In genomic region chr14:61321385-61322010, GRCh38 we compare ENCODE assay signal across 8 cellular contexts. TPM values are rescaled to one million over a fixed set of nuclear protein-coding genes. Genes with fewer than 3 reads are reported as not detected.
DNase-seq lines count a peak whose midpoint lies in the region; ATAC-seq lines count a peak whose summit lies in the region.

Gene PRKCH (plus strand): TSS chr14:61321579. CDS start chr14:61322102, 523 bp downstream.

- H2AK5ac ChIP-seq in mesendoderm (ENCODE audit: low read length): no peak within 1 kb of the TSS

- CTCF ChIA-PET in activated CD4-positive, alpha-beta memory T cell treated with anti-CD3 and anti-CD28 coated beads, Interleukin-2, amount 10 ng/mL, durations not matched to agents 7 days and 5 days (lab: Charles Lee): interaction anchor here (0.6 to 4.1 kb wide), 6 partner anchors 9 to 134 kb away, joined by 3 to 54 read pairs (median 6); no protein-coding TSS in a partner anchor

- no peak within 1 kb of the TSS for H2BK15ac ChIP-seq in mesendoderm (replicated peaks; ENCODE audit: low read depth)

- peak; percentile 50 for DNase-seq in GDM1 (lab: John Stamatoyannopoulos, UW)
- peak; percentile 35 for DNase-seq in NCI-H226
- peak; percentile 91 for DNase-seq in activated CD4-positive, alpha-beta memory T cell treated with anti-CD3 and anti-CD28 coated beads, Interleukin-2, amount 10 ng/mL, durations not matched to agents 7 days and 5 days
- peak; percentile 78 to 80 (median 80) for DNase-seq in effector memory CD8-positive, alpha-beta T cell
- DNase-seq in mesendoderm: peak; percentile 89
- peak; percentile 64 for DNase-seq in stimulated activated CD8-positive, alpha-beta memory T cell treated with anti-CD3 and anti-CD28 coated beads, Interleukin-15, amount 100 ng/mL, for 1 hour (ENCODE audit: low read depth)

- H4K5ac ChIP-seq in mesendoderm (ENCODE audit: low read length): no peak within 1 kb of the TSS

- H3K4me2 ChIP-seq in mesendoderm (ENCODE audit: low read length): peak within 1 kb of the TSS; percentile 81

- H3K4me1 ChIP-seq in mesendoderm (ENCODE audit: control insufficient read depth, low read depth, low read length): peaks cover 3% of the 10 kb centered on the region

- H3K23ac ChIP-seq in mesendoderm (ENCODE audit: low read length): peak within 1 kb of the TSS; percentile 15

- POLR2A ChIA-PET in activated CD4-positive, alpha-beta memory T cell treated with anti-CD3 and anti-CD28 coated beads, Interleukin-2, amount 10 ng/mL, durations not matched to agents 7 days and 5 days (lab: Charles Lee): interaction anchor here (0.6 to 10.4 kb wide), 16 partner anchors 8 to 376 kb away, joined by 3 to 366 read pairs (median 5); no protein-coding TSS in a partner anchor

- no CpG with 5 or more reads among the region's 66 CpGs for WGBS in mesendoderm (ENCODE audit: extremely low coverage, insufficient coverage, low lambda C conversion rate)

- peak within 1 kb of the TSS; percentile 87 for H3K4me3 Mint-ChIP-seq in activated CD4-positive, alpha-beta memory T cell treated with anti-CD3 and anti-CD28 coated beads, Interleukin-2, amount 10 ng/mL, durations not matched to agents 7 days and 5 days
- no peak within 1 kb of the TSS for H3K4me3 Mint-ChIP-seq in effector memory CD8-positive, alpha-beta T cell

- H3K79me1 ChIP-seq in mesendoderm (ENCODE audit: low read length): no peaks in the 10 kb centered on the region

- peak within 1 kb of the TSS; percentile 86 for H3K27ac Mint-ChIP-seq in activated CD4-positive, alpha-beta memory T cell treated with anti-CD3 and anti-CD28 coated beads, Interleukin-2, amount 10 ng/mL, durations not matched to agents 7 days and 5 days
- H3K27ac Mint-ChIP-seq in effector memory CD8-positive, alpha-beta T cell: peak within 1 kb of the TSS; percentile 93 to 95

- no peaks in the 10 kb centered on the region for H3K36me3 ChIP-seq in mesendoderm (ENCODE audit: control insufficient read depth, insufficient read depth, low read length)

- peak within 1 kb of the TSS; percentile 57 for H3K9ac ChIP-seq in mesendoderm (ENCODE audit: low read length)

- ATAC-seq in HG02678 (IDR thresholded peaks at IDR 0.05; ENCODE audit: unreplicated experiment) (peak; percentile 57), HG02981 (IDR thresholded peaks at IDR 0.05; ENCODE audit: unreplicated experiment) (no peak)
- ATAC-seq in effector memory CD8-positive, alpha-beta T cell (replicated peaks): peak; percentile 77

- H2BK5ac ChIP-seq in mesendoderm (ENCODE audit: low read length): no peak within 1 kb of the TSS

- no peaks in the 10 kb centered on the region for H3K27me3 Mint-ChIP-seq in activated CD4-positive, alpha-beta memory T cell treated with anti-CD3 and anti-CD28 coated beads, Interleukin-2, amount 10 ng/mL, durations not matched to agents 7 days and 5 days
- no peaks in the 10 kb centered on the region for H3K27me3 Mint-ChIP-seq in effector memory CD8-positive, alpha-beta T cell

- peak within 1 kb of the TSS; percentile 69 for H3K56ac ChIP-seq in mesendoderm (ENCODE audit: low read length)

- H3K36me3 Mint-ChIP-seq in activated CD4-positive, alpha-beta memory T cell treated with anti-CD3 and anti-CD28 coated beads, Interleukin-2, amount 10 ng/mL, durations not matched to agents 7 days and 5 days (ENCODE audit: low read depth): peaks cover 41% of the 10 kb centered on the region
- H3K36me3 Mint-ChIP-seq in effector memory CD8-positive, alpha-beta T cell (ENCODE audit: insufficient read depth): peaks cover 39% of the 10 kb centered on the region

- no peak within 1 kb of the TSS for H2BK120ac ChIP-seq in mesendoderm (ENCODE audit: low read depth, low read length)

- H3K4ac ChIP-seq in mesendoderm (ENCODE audit: low read depth, low read length): peak within 1 kb of the TSS; percentile 45

- H3K27me3 ChIP-seq in mesendoderm (ENCODE audit: insufficient read depth, low read length, poor library complexity): no peaks in the 10 kb centered on the region

- H3K9me3 Mint-ChIP-seq in activated CD4-positive, alpha-beta memory T cell treated with anti-CD3 and anti-CD28 coated beads, Interleukin-2, amount 10 ng/mL, durations not matched to agents 7 days and 5 days: peaks cover 2% of the 10 kb centered on the region
- H3K9me3 Mint-ChIP-seq in effector memory CD8-positive, alpha-beta T cell: no peaks in the 10 kb centered on the region

- peaks cover 24% of the 10 kb centered on the region for H3K4me1 Mint-ChIP-seq in activated CD4-positive, alpha-beta memory T cell treated with anti-CD3 and anti-CD28 coated beads, Interleukin-2, amount 10 ng/mL, durations not matched to agents 7 days and 5 days
- peaks cover 18 to 19% of the 10 kb centered on the region in 2 donors for H3K4me1 Mint-ChIP-seq in effector memory CD8-positive, alpha-beta T cell (ENCODE audit: low read depth in 2 of 2)

- peak within 1 kb of the TSS; percentile 77 for H3K18ac ChIP-seq in mesendoderm (ENCODE audit: low read length)

- H4K8ac ChIP-seq in mesendoderm (ENCODE audit: low read depth, low read length): no peak within 1 kb of the TSS

- peak within 1 kb of the TSS; percentile 10 for H3K4me3 ChIP-seq in mesendoderm (ENCODE audit: low read length)

- H3K27ac ChIP-seq in mesendoderm (ENCODE audit: low read depth, low read length): no peak within 1 kb of the TSS

- no peaks in the 10 kb centered on the region for H3K79me2 ChIP-seq in mesendoderm (ENCODE audit: control insufficient read depth, insufficient read depth, low read length)

RNA-seq across cellular contexts. Expression of gene PRKCH, which starts in this region (rescaled TPM):
- 100 to 1,000 TPM; 186 to 195 TPM for total RNA-seq in activated CD4-positive, alpha-beta memory T cell treated with anti-CD3 and anti-CD28 coated beads, Interleukin-2, amount 10 ng/mL, durations not matched to agents 7 days and 5 days
- 9.3 TPM for polyA plus RNA-seq in mesendoderm (2013, experiment 1 of 2)
- 7.0 TPM for polyA plus RNA-seq in mesendoderm (2013, experiment 2 of 2)

Comparison
In these comparisons a context has a peak if more than half of its experiments do, and no peak if none do; other contexts are left out.
1. DNase-seq: peak in every context shown above with its lines; median percentile 91 in activated CD4-positive, alpha-beta memory T cell treated with anti-CD3 and anti-CD28 coated beads, Interleukin-2, amount 10 ng/mL, durations not matched to agents 7 days and 5 days; 89 in mesendoderm; 80 in effector memory CD8-positive, alpha-beta T cell; 64 in stimulated activated CD8-positive, alpha-beta memory T cell treated with anti-CD3 and anti-CD28 coated beads, Interleukin-15, amount 100 ng/mL, for 1 hour; 50 in GDM1; 35 in NCI-H226.